In the genomic region with DNA sequence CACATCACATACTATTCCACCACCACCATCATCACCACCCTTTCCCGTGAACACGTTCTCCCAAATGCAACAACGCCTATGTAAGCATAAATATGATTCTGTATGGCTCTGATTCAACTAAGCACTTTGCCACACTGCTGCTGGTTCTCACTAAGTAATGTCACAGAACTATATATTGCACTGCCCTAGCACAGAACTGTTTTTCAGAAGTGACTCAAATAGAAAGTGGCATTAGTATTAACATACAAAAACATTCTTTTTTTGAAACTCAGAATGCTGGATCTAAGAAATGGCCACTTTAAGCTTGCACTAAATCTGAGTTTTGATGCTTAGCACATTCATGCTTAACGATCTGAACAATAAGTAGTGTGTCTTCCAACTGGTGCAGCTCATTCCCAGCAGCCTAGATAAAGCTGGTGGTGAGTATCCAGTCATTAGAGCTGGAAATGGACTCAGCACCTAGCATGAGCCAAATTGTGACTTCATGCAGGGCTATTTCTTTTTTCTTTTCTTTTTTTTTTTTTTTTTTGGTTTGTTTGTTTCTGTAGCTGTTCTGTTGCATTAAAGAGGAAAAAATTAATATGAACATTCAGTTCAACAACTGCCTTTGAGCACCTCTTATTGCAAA, we compare ENCODE assay signal across 10 cellular contexts. TPM values are rescaled to one million over a fixed set of nuclear protein-coding genes. Genes with fewer than 3 reads are reported as not detected.
A peak's percentile ranks its signal among the peaks of the same experiment; 100 is the strongest.
DNase-seq lines count a peak whose midpoint lies in the region; ATAC-seq and TF ChIP-seq lines count a peak whose summit lies in the region.
"Had no signal": no experiment of that assay in that cellular context is flagged by ENCODE, and none has a peak within 500 bp of the region (broad histone marks: within the 10 kb centered on the region; RNA-seq: fewer than 3 reads in every experiment).

No MANE protein-coding gene starts in this region.

- H3K27ac ChIP-seq in foreskin keratinocyte (no peak overlapping the region), trophoblast cell (ENCODE audit: low read depth, low read length) (no peak overlapping the region)
- H3K27ac ChIP-seq: uterus had no signal

- CTCF ChIA-PET in HEK293T (lab: Yijun Ruan, JAX): no interaction called here

- H3K4ac ChIP-seq in trophoblast cell (ENCODE audit: low read depth, low read length): no peak overlapping the region

- peaks cover 3% of the 10 kb centered on the region for H3K79me1 ChIP-seq in trophoblast cell (ENCODE audit: low read length)

- no peak overlapping the region for H4K91ac ChIP-seq in trophoblast cell (ENCODE audit: low read depth, low read length)

- no peak overlapping the region for H4K8ac ChIP-seq in trophoblast cell (ENCODE audit: low read depth, low read length)

- no peak overlapping the region for H2AK5ac ChIP-seq in trophoblast cell (ENCODE audit: low read length)

- H3K9ac ChIP-seq in trophoblast cell (ENCODE audit: low read length): no peak overlapping the region

- H3K36me3 ChIP-seq in trophoblast cell (ENCODE audit: control insufficient read depth in 1 of 2, insufficient read depth in 2 of 2, low read length in 2 of 2): no peaks in the 10 kb centered on the region
- H3K36me3 ChIP-seq: uterus had no signal

- H3K14ac ChIP-seq in trophoblast cell (ENCODE audit: low read length): no peak overlapping the region

- H3K27me3 ChIP-seq in foreskin keratinocyte (peaks cover 7% of the 10 kb centered on the region), trophoblast cell (ENCODE audit: insufficient read depth, low read length) (no peaks in the 10 kb centered on the region)
- H3K27me3 ChIP-seq: uterus had no signal

- POLR2A ChIA-PET in HEK293T (lab: Yijun Ruan, JAX): no interaction called here

- no peak overlapping the region for H3K23ac ChIP-seq in trophoblast cell (ENCODE audit: low read length)

- H2AFZ ChIP-seq in trophoblast cell (ENCODE audit: insufficient read depth, low read length, poor library complexity): no peak overlapping the region

- H3K4me2 ChIP-seq in trophoblast cell (ENCODE audit: low read length): no peak overlapping the region

- H3K79me2 ChIP-seq in trophoblast cell (ENCODE audit: control insufficient read depth, insufficient read depth, low read length, poor library complexity): no peaks in the 10 kb centered on the region

- H4K12ac ChIP-seq in trophoblast cell (ENCODE audit: low read depth, low read length): no peak overlapping the region

- no peak overlapping the region for H3K4me3 ChIP-seq in trophoblast cell (ENCODE audit: low read depth, low read length)
- H3K4me3 ChIP-seq: uterus had no signal

- no peak overlapping the region for H2BK120ac ChIP-seq in trophoblast cell (ENCODE audit: insufficient read depth, low read length, poor library complexity)

- H2BK5ac ChIP-seq in trophoblast cell (ENCODE audit: low read depth, low read length, poor library complexity): no peak overlapping the region

- no peaks in the 10 kb centered on the region for H3K9me3 ChIP-seq in trophoblast cell (ENCODE audit: insufficient read depth, low read depth, low read length)
- H3K9me3 ChIP-seq: uterus had no signal

- H2BK12ac ChIP-seq in trophoblast cell (ENCODE audit: low read length): no peak overlapping the region

- ATAC-seq in GM18909 (IDR thresholded peaks at IDR 0.05; ENCODE audit: poor library complexity, unreplicated experiment): peak; percentile 72
- peak; percentile 43 for ATAC-seq in HG02852 (IDR thresholded peaks at IDR 0.05; ENCODE audit: unreplicated experiment)
- no peak for ATAC-seq in foreskin keratinocyte

- no peak overlapping the region for H3K18ac ChIP-seq in trophoblast cell (ENCODE audit: low read length)

- peaks cover 3% of the 10 kb centered on the region for H3K4me1 ChIP-seq in foreskin keratinocyte
- H3K4me1 ChIP-seq in trophoblast cell (ENCODE audit: control insufficient read depth in 1 of 2, insufficient read depth in 2 of 2, low read length in 2 of 2): peaks cover 3 to 4% of the 10 kb centered on the region in 2 experiments
- H3K4me1 ChIP-seq: uterus had no signal

- WGBS in trophoblast cell (ENCODE audit: extremely low coverage, insufficient coverage, insufficient read length): no CpG with 5 or more reads among the region's 4 CpGs

- TF ChIP-seq CTCF in foreskin keratinocyte (conservative IDR thresholded peaks at IDR 0.05): no peak

- DNase-seq in NCI-H69 (lab: John Stamatoyannopoulos, UW) (peak; percentile 77), midbrain (lab: John Stamatoyannopoulos, UW) (peak; percentile 13), NCI-H345 (lab: John Stamatoyannopoulos, UW) (no peak), HEK293T (ENCODE audit: extremely low spot score) (no peak), foreskin keratinocyte (no peak), trophoblast cell (no peak)
- DNase-seq: naive B cell, uterus had no signal

TF ChIP-seq in HEK293T, 16 proteins besides CTCF, POLR2A, EP300 and RAD21:
- TF ChIP-seq SP1 (IDR thresholded peaks at IDR 0.05) (no peak), LEF1 (IDR thresholded peaks at IDR 0.05; ENCODE audit: borderline replicate concordance) (no peak), ARNT (IDR thresholded peaks at IDR 0.05) (no peak), L3MBTL2 (conservative IDR thresholded peaks at IDR 0.05) (no peak), ZNF384 (IDR thresholded peaks at IDR 0.05) (no peak), FOXA1 (IDR thresholded peaks at IDR 0.05) (no peak), BHLHE40 (IDR thresholded peaks at IDR 0.05; ENCODE audit: borderline replicate concordance) (no peak), FOXK2 (IDR thresholded peaks at IDR 0.05) (no peak), FOXM1 (IDR thresholded peaks at IDR 0.05; ENCODE audit: borderline replicate concordance) (no peak), HDGF (IDR thresholded peaks at IDR 0.05; ENCODE audit: borderline replicate concordance) (no peak), SUZ12 (IDR thresholded peaks at IDR 0.05) (no peak), TARDBP (IDR thresholded peaks at IDR 0.05) (no peak), CTBP1 (IDR thresholded peaks at IDR 0.05; ENCODE audit: borderline replicate concordance) (no peak), ELF4 (IDR thresholded peaks at IDR 0.05) (no peak), NFRKB (IDR thresholded peaks at IDR 0.05) (no peak)
- TF ChIP-seq, protein P1, sequence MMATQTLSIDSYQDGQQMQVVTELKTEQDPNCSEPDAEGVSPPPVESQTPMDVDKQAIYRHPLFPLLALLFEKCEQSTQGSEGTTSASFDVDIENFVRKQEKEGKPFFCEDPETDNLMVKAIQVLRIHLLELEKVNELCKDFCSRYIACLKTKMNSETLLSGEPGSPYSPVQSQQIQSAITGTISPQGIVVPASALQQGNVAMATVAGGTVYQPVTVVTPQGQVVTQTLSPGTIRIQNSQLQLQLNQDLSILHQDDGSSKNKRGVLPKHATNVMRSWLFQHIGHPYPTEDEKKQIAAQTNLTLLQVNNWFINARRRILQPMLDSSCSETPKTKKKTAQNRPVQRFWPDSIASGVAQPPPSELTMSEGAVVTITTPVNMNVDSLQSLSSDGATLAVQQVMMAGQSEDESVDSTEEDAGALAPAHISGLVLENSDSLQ (IDR thresholded peaks at IDR 0.05): no peak

RNA-seq across cellular contexts. Expression of a gene that starts 46.2 kb away (rescaled TPM):
- 0.07 and 0.14 TPM in 2 replicates for total RNA-seq in foreskin keratinocyte
- not detected in 2 replicates for polyA plus RNA-seq in foreskin keratinocyte
- 0.21 and 0.23 TPM in 2 replicates for polyA plus RNA-seq in trophoblast cell (2013)

Comparison
In these comparisons a context has a peak if more than half of its experiments do, and no peak if none do; other contexts are left out.
1. DNase-seq: peak in NCI-H69 (single experiment) and midbrain (single experiment); none in NCI-H345 (single experiment), HEK293T (single experiment), foreskin keratinocyte (0 of 2) and trophoblast cell (0 of 2).